Comparison of ENCODE assay signal across 1 cellular context in the genomic region with DNA sequence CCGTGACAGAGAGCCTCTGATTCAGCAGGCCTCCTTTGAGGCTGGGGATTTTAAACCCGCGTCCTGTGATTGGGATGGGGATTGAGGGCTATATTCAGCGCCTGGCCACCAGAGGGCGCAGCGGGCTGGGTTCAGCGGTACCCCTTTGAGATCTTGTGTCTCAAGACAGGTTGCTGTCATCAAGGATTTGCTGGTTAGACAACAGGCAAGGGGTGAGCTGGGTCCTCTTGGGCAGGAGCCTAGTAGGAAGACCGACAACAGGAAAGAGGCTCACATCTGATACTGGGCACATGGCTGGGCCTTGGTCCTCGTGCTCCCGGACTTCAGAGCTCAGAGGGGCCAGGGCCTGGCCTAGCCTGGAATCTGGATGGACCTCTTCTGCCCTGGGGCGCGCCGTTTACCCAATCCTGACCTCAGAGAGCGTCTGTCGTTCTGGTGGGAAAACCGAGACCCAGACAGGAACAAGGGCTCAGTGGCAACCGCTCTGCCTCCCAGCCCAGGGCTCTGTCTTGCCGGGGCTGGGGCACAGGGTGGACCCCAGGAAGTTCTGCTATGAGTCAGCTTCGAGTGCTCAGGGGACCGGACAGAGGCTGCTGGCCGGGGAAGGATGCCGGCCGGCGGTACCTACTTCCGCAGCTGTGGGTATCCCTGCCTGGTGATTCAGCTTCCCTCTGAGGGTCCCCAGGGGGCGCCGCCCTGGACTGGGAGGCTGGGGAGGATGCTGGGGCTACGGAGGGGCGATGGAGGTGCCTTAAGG.
TF ChIP-seq lines count a peak whose summit lies in the region.

No MANE protein-coding gene starts in this region.

TF ChIP-seq in GM23338, 12 proteins besides CTCF, POLR2A, EP300 and RAD21:
- no peak for TF ChIP-seq ZNF462 (CRISPR knock-in tag; IDR thresholded peaks at IDR 0.05)
- TF ChIP-seq ZNF114 (CRISPR knock-in tag; IDR thresholded peaks at IDR 0.05) = no peak
- TF ChIP-seq, protein P1, sequence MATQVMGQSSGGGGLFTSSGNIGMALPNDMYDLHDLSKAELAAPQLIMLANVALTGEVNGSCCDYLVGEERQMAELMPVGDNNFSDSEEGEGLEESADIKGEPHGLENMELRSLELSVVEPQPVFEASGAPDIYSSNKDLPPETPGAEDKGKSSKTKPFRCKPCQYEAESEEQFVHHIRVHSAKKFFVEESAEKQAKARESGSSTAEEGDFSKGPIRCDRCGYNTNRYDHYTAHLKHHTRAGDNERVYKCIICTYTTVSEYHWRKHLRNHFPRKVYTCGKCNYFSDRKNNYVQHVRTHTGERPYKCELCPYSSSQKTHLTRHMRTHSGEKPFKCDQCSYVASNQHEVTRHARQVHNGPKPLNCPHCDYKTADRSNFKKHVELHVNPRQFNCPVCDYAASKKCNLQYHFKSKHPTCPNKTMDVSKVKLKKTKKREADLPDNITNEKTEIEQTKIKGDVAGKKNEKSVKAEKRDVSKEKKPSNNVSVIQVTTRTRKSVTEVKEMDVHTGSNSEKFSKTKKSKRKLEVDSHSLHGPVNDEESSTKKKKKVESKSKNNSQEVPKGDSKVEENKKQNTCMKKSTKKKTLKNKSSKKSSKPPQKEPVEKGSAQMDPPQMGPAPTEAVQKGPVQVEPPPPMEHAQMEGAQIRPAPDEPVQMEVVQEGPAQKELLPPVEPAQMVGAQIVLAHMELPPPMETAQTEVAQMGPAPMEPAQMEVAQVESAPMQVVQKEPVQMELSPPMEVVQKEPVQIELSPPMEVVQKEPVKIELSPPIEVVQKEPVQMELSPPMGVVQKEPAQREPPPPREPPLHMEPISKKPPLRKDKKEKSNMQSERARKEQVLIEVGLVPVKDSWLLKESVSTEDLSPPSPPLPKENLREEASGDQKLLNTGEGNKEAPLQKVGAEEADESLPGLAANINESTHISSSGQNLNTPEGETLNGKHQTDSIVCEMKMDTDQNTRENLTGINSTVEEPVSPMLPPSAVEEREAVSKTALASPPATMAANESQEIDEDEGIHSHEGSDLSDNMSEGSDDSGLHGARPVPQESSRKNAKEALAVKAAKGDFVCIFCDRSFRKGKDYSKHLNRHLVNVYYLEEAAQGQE (IDR thresholded peaks at IDR 0.05; ENCODE audit: unreplicated experiment) = no peak
- TF ChIP-seq JUNB (IDR thresholded peaks at IDR 0.05; ENCODE audit: unreplicated experiment) = no peak
